ENCODE assay signal across 13 cellular contexts in genomic region chr3:29696311-29696710, GRCh38.
DNase-seq lines count a peak whose midpoint lies in the region; ATAC-seq, FAIRE-seq and TF ChIP-seq lines count a peak whose summit lies in the region.
"Had no signal": no experiment of that assay in that cellular context is flagged by ENCODE, and none has a peak within 500 bp of the region (broad histone marks: within the 10 kb centered on the region; RNA-seq: fewer than 3 reads in every experiment).

No MANE protein-coding gene starts in this region.

- DNase-seq in AG04450 (ENCODE audit: low read depth, low spot score) (no peak), astrocyte (ENCODE audit: low read depth) (no peak), left ventricle myocardium inferior (no peak), gastrocnemius medialis (no peak), Ammon's horn (ENCODE audit: low spot score) (no peak), NCI-H1092 (lab: John Stamatoyannopoulos, UW) (no peak), NK-92 (lab: John Stamatoyannopoulos, UW; ENCODE audit: unreplicated experiment) (no peak), NCI-H128 (lab: John Stamatoyannopoulos, UW; ENCODE audit: unreplicated experiment) (no peak)
- DNase-seq: DND-41, NCI-H1930, substantia nigra had no signal

- POLR2A ChIA-PET in AG04450 (lab: Yijun Ruan, JAX), result interaction anchor here (1.0 to 1.3 kb wide), 2 partner anchors 413 to 415 kb away, joined by 3 read pairs; partner anchors contain the start of gene RBMS3

- H3K79me2 ChIP-seq in astrocyte (ENCODE audit: insufficient read depth, low read length), result no peaks in the 10 kb centered on the region

- no peaks in the 10 kb centered on the region for H3K36me3 ChIP-seq in astrocyte (ENCODE audit: insufficient read depth, low read length)
- H3K36me3 ChIP-seq in left ventricle myocardium inferior, result peaks cover 3% of the 10 kb centered on the region
- H3K36me3 ChIP-seq in gastrocnemius medialis, result no peaks in the 10 kb centered on the region

- peaks cover 5% of the 10 kb centered on the region for H3K9me3 Mint-ChIP-seq in astrocyte (ENCODE audit: unreplicated experiment)

- TF ChIP-seq CTCF in AG04450 (IDR thresholded peaks at IDR 0.05; ENCODE audit: low read depth, low read length) (no peak), astrocyte (IDR thresholded peaks at IDR 0.05; ENCODE audit: insufficient read depth, low read depth, low read length) (no peak), left ventricle myocardium inferior (IDR thresholded peaks at IDR 0.05; ENCODE audit: borderline replicate concordance) (no peak), gastrocnemius medialis (IDR thresholded peaks at IDR 0.05 in 4 of 5, conservative IDR thresholded peaks at IDR 0.05 in 1 of 5) (no peak)

- H4K20me1 ChIP-seq in astrocyte (ENCODE audit: insufficient read depth, low read length), result no peaks in the 10 kb centered on the region

- H3K4me1 ChIP-seq in astrocyte (ENCODE audit: insufficient read depth, low read length), result peaks cover 42% of the 10 kb centered on the region
- peaks cover 50% of the 10 kb centered on the region for H3K4me1 ChIP-seq in left ventricle myocardium inferior
- H3K4me1 ChIP-seq in gastrocnemius medialis, result peaks cover 38 to 39% of the 10 kb centered on the region in 2 donors

- H3K27me3 Mint-ChIP-seq in astrocyte (ENCODE audit: low read depth, unreplicated experiment), result no peaks in the 10 kb centered on the region
- H3K27me3 Mint-ChIP-seq: activated T-helper 17 cell treated with anti-CD3 and anti-CD28 coated beads, Interleukin-2, amount 50 U/mL, for 72 hours; brain had no signal

- H3K4me1 Mint-ChIP-seq in astrocyte (ENCODE audit: low read depth, unreplicated experiment), result peaks cover 47% of the 10 kb centered on the region
- H3K4me1 Mint-ChIP-seq: activated T-helper 17 cell treated with anti-CD3 and anti-CD28 coated beads, Interleukin-2, amount 50 U/mL, for 72 hours had no signal

- peak overlapping the region; percentile 95 for H3K27ac ChIP-seq in AG04450 (ENCODE audit: low read depth, low read length)
- peak overlapping the region; percentile 87 for H3K27ac ChIP-seq in astrocyte (ENCODE audit: low read depth, low read length)
- peak overlapping the region; percentile 85 for H3K27ac ChIP-seq in left ventricle myocardium inferior (replicated peaks)
- H3K27ac ChIP-seq in gastrocnemius medialis, result peak overlapping the region; percentile 53 to 75 (median 62)

- no peak overlapping the region for H3K9ac ChIP-seq in astrocyte (ENCODE audit: low read length)

- TF ChIP-seq POLR2A in gastrocnemius medialis (IDR thresholded peaks at IDR 0.05), result no peak

- peaks cover 4% of the 10 kb centered on the region for H3K9me3 ChIP-seq in AG04450 (ENCODE audit: control insufficient read depth, insufficient read depth, low read length)
- H3K9me3 ChIP-seq in astrocyte (ENCODE audit: insufficient read depth, low read depth, low read length), result no peaks in the 10 kb centered on the region
- H3K9me3 ChIP-seq in left ventricle myocardium inferior (replicated peaks), result no peaks in the 10 kb centered on the region
- no peaks in the 10 kb centered on the region for H3K9me3 ChIP-seq in gastrocnemius medialis

- peak; percentile 54 for FAIRE-seq in astrocyte (lab: Jason Lieb, UNC)

- in situ Hi-C loops in gastrocnemius medialis (cut with MboI; ENCODE audit: low sequenced_read_pairs in 4 of 4), result no loop called here

- peak overlapping the region; percentile 100 for H3K27ac Mint-ChIP-seq in astrocyte (ENCODE audit: unreplicated experiment)
- H3K27ac Mint-ChIP-seq: activated T-helper 17 cell treated with anti-CD3 and anti-CD28 coated beads, Interleukin-2, amount 50 U/mL, for 72 hours had no signal

- H2AFZ ChIP-seq in astrocyte (ENCODE audit: low read depth, low read length), result no peak overlapping the region

- CTCF ChIA-PET in AG04450 (lab: Charles Lee), result no interaction called here

- H3K4me2 ChIP-seq in astrocyte (ENCODE audit: low read length), result no peak overlapping the region

- H3K4me3 ChIP-seq in AG04450 (ENCODE audit: low read depth, low read length) (no peak overlapping the region), astrocyte (ENCODE audit: insufficient read depth, low read depth, low read length) (no peak overlapping the region), left ventricle myocardium inferior (no peak overlapping the region), gastrocnemius medialis (no peak overlapping the region)

- peaks cover 9% of the 10 kb centered on the region for H3K36me3 Mint-ChIP-seq in astrocyte (ENCODE audit: low read depth, unreplicated experiment)

- no peak overlapping the region for H3K4me3 Mint-ChIP-seq in astrocyte (ENCODE audit: unreplicated experiment)
- H3K4me3 Mint-ChIP-seq: activated T-helper 17 cell treated with anti-CD3 and anti-CD28 coated beads, Interleukin-2, amount 50 U/mL, for 72 hours; brain had no signal

- H3K27me3 ChIP-seq in AG04450 (ENCODE audit: control insufficient read depth, insufficient read depth, low read length), result no peaks in the 10 kb centered on the region
- H3K27me3 ChIP-seq in astrocyte (ENCODE audit: insufficient read depth, low read length), result no peaks in the 10 kb centered on the region
- no peaks in the 10 kb centered on the region for H3K27me3 ChIP-seq in left ventricle myocardium inferior (ENCODE audit: low read depth)
- no peaks in the 10 kb centered on the region for H3K27me3 ChIP-seq in gastrocnemius medialis

- intact Hi-C loops in left ventricle myocardium inferior (cut with micrococcal nuclease), result loop anchor here (10.0 kb wide), 1 partner anchor 172 kb away; no protein-coding TSS in a partner anchor
- intact Hi-C loops in gastrocnemius medialis (cut with DNase I; ENCODE audit: low total_unique reads), result loop anchor here (5.0 to 10.0 kb wide), 2 partner anchors 162 to 409 kb away; no protein-coding TSS in a partner anchor

- peak; percentile 15 to 38 for ATAC-seq in gastrocnemius medialis
- ATAC-seq: activated T-helper 17 cell treated with anti-CD3 and anti-CD28 coated beads, Interleukin-2, amount 50 U/mL, for 72 hours had no signal
